7 cellular contexts compared by ENCODE assay signal in the genomic region with DNA sequence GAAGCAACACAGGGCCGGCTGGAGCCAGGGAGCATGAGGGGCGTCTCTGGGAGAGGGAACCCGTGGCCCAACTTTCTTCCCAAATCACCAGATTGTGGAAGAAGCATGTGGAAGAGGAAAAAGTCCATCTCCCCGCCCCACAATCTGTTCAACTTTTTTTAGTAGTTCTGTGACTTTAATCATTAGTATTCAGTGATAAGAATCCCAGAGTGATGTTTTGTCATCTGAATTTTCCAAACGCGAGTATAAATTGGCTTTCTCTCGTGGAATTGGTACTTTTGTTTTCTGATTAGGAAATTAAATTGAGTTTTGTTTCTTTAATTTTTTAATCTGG.
DNase-seq lines count a peak whose midpoint lies in the region; ATAC-seq and TF ChIP-seq lines count a peak whose summit lies in the region.

No MANE protein-coding gene starts in this region.

- no peak overlapping the region for H4K91ac ChIP-seq in IMR-90 (ENCODE audit: insufficient read depth, low read depth, low read length)
- no peak overlapping the region for H4K91ac ChIP-seq in neuronal stem cell (ENCODE audit: low read depth, low read length, poor library complexity)

- intact Hi-C loops in IMR-90 (cut with micrococcal nuclease) (loop anchor here (1.0 to 10.0 kb wide), 5 partner anchors 305 to 572 kb away; partner anchors contain the start of gene ORC4), body of pancreas (cut with DNase I) (no loop called here)

- in situ Hi-C loops in IMR-90 (cut with MboI; ENCODE audit: low sequenced_read_pairs), result loop anchor here (5.0 kb wide), 1 partner anchor 517 kb away; no protein-coding TSS in a partner anchor

- 0 out of 2 replicates have a peak overlapping the region, but pooled peaks have one; percentile 30 for H3K9ac ChIP-seq in IMR-90 (ENCODE audit: low read depth, low read length)
- no peak overlapping the region for H3K9ac ChIP-seq in neuronal stem cell (ENCODE audit: low read depth, low read length, poor library complexity)

- H3K36me3 ChIP-seq in IMR-90 (ENCODE audit: control insufficient read depth, insufficient read depth, low read length) (0 out of 2 replicates have a peak, but pooled peaks cover under 1% of the 10 kb centered on the region), body of pancreas (replicated peaks in 1 of 2; ENCODE audit: insufficient read depth in 1 of 2, low read depth in 2 of 2) (no peaks in the 10 kb centered on the region), neuronal stem cell (replicated peaks in 1 of 2; ENCODE audit: control insufficient read depth in 2 of 2, insufficient read depth in 2 of 2, low read length in 2 of 2) (peaks cover 0 to 7% of the 10 kb centered on the region in 2 donors)

- peak; percentile 1 for ATAC-seq in GM18511 (IDR thresholded peaks at IDR 0.05; ENCODE audit: unreplicated experiment)
- no peak for ATAC-seq in IMR-90 (ENCODE audit: low read depth)
- peak; percentile 6 for ATAC-seq in body of pancreas
- no peak for ATAC-seq in HG02973 (IDR thresholded peaks at IDR 0.05; ENCODE audit: unreplicated experiment)

- H3K9me3 ChIP-seq in IMR-90 (ENCODE audit: control insufficient read depth, insufficient read depth, low read length), result no peaks in the 10 kb centered on the region
- no peaks in the 10 kb centered on the region for H3K9me3 ChIP-seq in body of pancreas
- H3K9me3 ChIP-seq in neuronal stem cell (replicated peaks in 1 of 2; ENCODE audit: control insufficient read depth in 2 of 2, insufficient read depth in 1 of 2, low read depth in 1 of 2, low read length in 2 of 2), result no peaks in the 10 kb centered on the region

- no peak overlapping the region for H2BK12ac ChIP-seq in neuronal stem cell (ENCODE audit: low read length)

- dilution Hi-C loops in IMR-90 (cut with HindIII; ENCODE audit: low sequenced_read_pairs, unreplicated experiment), result no loop called here

- H2BK120ac ChIP-seq in IMR-90 (ENCODE audit: low read depth, low read length) (no peak overlapping the region; the same call in 1 of the 2 replicates), neuronal stem cell (ENCODE audit: low read depth, low read length) (no peak overlapping the region)

- H4K5ac ChIP-seq in IMR-90 (ENCODE audit: low read depth, low read length), result no peak overlapping the region

- no peak for TF ChIP-seq RAD21 in IMR-90 (IDR thresholded peaks at IDR 0.05; ENCODE audit: low read length)

- no peaks in the 10 kb centered on the region; the same call in 1 of the 2 replicates for H3K9me1 ChIP-seq in IMR-90 (ENCODE audit: insufficient read depth, low read length)

- BruUV-seq in IMR-90 (replicated peaks; lab: Mats Ljungman, UMichigan), result no TSS peak

- no peak overlapping the region for H3K56ac ChIP-seq in IMR-90 (ENCODE audit: extremely low read depth, insufficient read depth, low read length)

- no peak overlapping the region for H2BK5ac ChIP-seq in IMR-90 (ENCODE audit: low read depth, low read length, poor library complexity, severe bottlenecking)
- H2BK5ac ChIP-seq in neuronal stem cell (ENCODE audit: low read length), result no peak overlapping the region

- H3K23ac ChIP-seq in IMR-90 (ENCODE audit: low read depth, low read length) (no peak overlapping the region), neuronal stem cell (ENCODE audit: low read depth, low read length, poor library complexity) (no peak overlapping the region)

- H2AK9ac ChIP-seq in IMR-90 (replicated peaks; ENCODE audit: low read depth, low read length, poor library complexity), result peak overlapping the region; percentile 48

- POLR2A ChIA-PET in IMR-90 (lab: Charles Lee; ENCODE audit: unreplicated experiment), result no interaction called here

- H2BK15ac ChIP-seq in IMR-90 (ENCODE audit: low read depth, low read length) (no peak overlapping the region), neuronal stem cell (ENCODE audit: low read length) (no peak overlapping the region)

- H3K4me2 ChIP-seq in IMR-90 (ENCODE audit: low read depth, low read length) (peak overlapping the region; percentile 54; the same call in 1 of the 2 replicates), neuronal stem cell (ENCODE audit: insufficient read depth, low read length, poor library complexity, severe bottlenecking) (no peak overlapping the region)

- no peak for DNase-seq in IMR-90
- no peak for DNase-seq in body of pancreas
- no peak for DNase-seq in neuronal stem cell (ENCODE audit: low spot score)
- DNase-seq in stimulated activated CD4-positive, alpha-beta T cell treated with anti-CD3 and anti-CD28 coated beads, Interleukin-15, amount 100 ng/mL, for 24 hours, result no peak
- DNase-seq in amygdala (lab: John Stamatoyannopoulos, UW), result no peak

- H4K8ac ChIP-seq in IMR-90 (ENCODE audit: low read depth in 2 of 2, low read length in 2 of 2) (peak overlapping the region in 1 of 2 experiments; percentile 35; a peak in 1 of 4 replicates), neuronal stem cell (ENCODE audit: low read depth, low read length) (no peak overlapping the region)

- no peak for TF ChIP-seq CTCF in IMR-90 (conservative IDR thresholded peaks at IDR 0.05; ENCODE audit: low read depth, low read length)
- no peak for TF ChIP-seq CTCF in body of pancreas (IDR thresholded peaks at IDR 0.05)

- no peak overlapping the region for H2AK5ac ChIP-seq in IMR-90 (ENCODE audit: low read depth, low read length)
- H2AK5ac ChIP-seq in neuronal stem cell (ENCODE audit: low read depth, low read length), result no peak overlapping the region

- H2AFZ ChIP-seq in IMR-90 (replicated peaks; ENCODE audit: low read length, poor library complexity) (peak overlapping the region; percentile 86), neuronal stem cell (ENCODE audit: low read length) (peak overlapping the region; percentile 76)

- no peaks in the 10 kb centered on the region for H3K27me3 ChIP-seq in IMR-90 (ENCODE audit: control insufficient read depth, insufficient read depth, low read length)
- no peaks in the 10 kb centered on the region for H3K27me3 ChIP-seq in body of pancreas
- H3K27me3 ChIP-seq in neuronal stem cell (ENCODE audit: control insufficient read depth in 3 of 3, insufficient read depth in 3 of 3, low read depth in 1 of 3, low read length in 3 of 3), result no peaks in the 10 kb centered on the region

- H3K27ac ChIP-seq in IMR-90 (ENCODE audit: insufficient read depth, low read length) (no peak overlapping the region), body of pancreas (no peak overlapping the region), neuronal stem cell (replicated peaks; ENCODE audit: low read length) (no peak overlapping the region)

- H3K14ac ChIP-seq in IMR-90 (replicated peaks; ENCODE audit: low read depth, low read length) (no peak overlapping the region), neuronal stem cell (ENCODE audit: low read length) (no peak overlapping the region)

- H2BK20ac ChIP-seq in IMR-90 (ENCODE audit: low read depth, low read length), result no peak overlapping the region

- H3K4me3 ChIP-seq in IMR-90 (ENCODE audit: insufficient read depth, low read depth, low read length) (no peak overlapping the region), body of pancreas (peak overlapping the region in 1 of 2 donors; percentile 2), neuronal stem cell (ENCODE audit: low read length in 2 of 2) (no peak overlapping the region)

- no peaks in the 10 kb centered on the region for H4K20me1 ChIP-seq in IMR-90 (ENCODE audit: insufficient read depth, low read length)

- TF ChIP-seq POLR2A in IMR-90 (IDR thresholded peaks at IDR 0.05; ENCODE audit: low read depth, low read length), result no peak
- no peak for TF ChIP-seq POLR2A in body of pancreas (IDR thresholded peaks at IDR 0.05)

- 100% methylated on average over 1 of the region's 7 CpGs; no CpG with 5 or more reads in 1 of the 2 experiments for WGBS in IMR-90 (ENCODE audit: extremely low coverage in 2 of 2, insufficient read length in 1 of 2), 2 experiments
- WGBS in body of pancreas, 2 donors, result 6 to 7% methylated on average over 7 of the region's 7 CpGs
- no CpG with 5 or more reads among the region's 7 CpGs for WGBS in neuronal stem cell (ENCODE audit: extremely low coverage in 2 of 2, insufficient read length in 2 of 2, insufficient replicate concordance in 1 of 2), 2 donors

- H3K4ac ChIP-seq in IMR-90 (ENCODE audit: low read depth, low read length), result no peak overlapping the region
- no peak overlapping the region for H3K4ac ChIP-seq in neuronal stem cell (ENCODE audit: low read length)

- no peaks in the 10 kb centered on the region for H3K79me1 ChIP-seq in IMR-90 (ENCODE audit: low read depth in 1 of 2, low read length in 2 of 2)
- no peaks in the 10 kb centered on the region for H3K79me1 ChIP-seq in neuronal stem cell (ENCODE audit: low read depth, low read length)

- H3K4me1 ChIP-seq in IMR-90 (ENCODE audit: control insufficient read depth, insufficient read depth, low read length), result no peaks in the 10 kb centered on the region
- H3K4me1 ChIP-seq in body of pancreas, result peaks cover 10% of the 10 kb centered on the region
- peaks cover 0 to 4% of the 10 kb centered on the region in 2 donors for H3K4me1 ChIP-seq in neuronal stem cell (ENCODE audit: control insufficient read depth in 2 of 2, insufficient read depth in 1 of 2, low read depth in 1 of 2, low read length in 2 of 2)

- no peak overlapping the region for H3K18ac ChIP-seq in IMR-90 (ENCODE audit: low read depth, low read length)
- no peak overlapping the region for H3K18ac ChIP-seq in neuronal stem cell (ENCODE audit: low read length)

- CTCF ChIA-PET in IMR-90 (lab: Yijun Ruan, JAX), result interaction anchor here (0.7 to 3.2 kb wide), 13 partner anchors 9 to 534 kb away, joined by 3 to 17 read pairs (median 4); no protein-coding TSS in a partner anchor

TF ChIP-seq in IMR-90, 13 proteins besides CTCF, POLR2A, EP300 and RAD21:
- no peak for TF ChIP-seq CEBPB (IDR thresholded peaks at IDR 0.05; ENCODE audit: low read depth, low read length)
- no peak for TF ChIP-seq BHLHE40 (IDR thresholded peaks at IDR 0.05; ENCODE audit: low read depth, low read length)
- no peak for TF ChIP-seq MAFK (IDR thresholded peaks at IDR 0.05; ENCODE audit: low read depth, low read length)

Comparison
In these comparisons a context has a peak if more than half of its experiments do, and no peak if none do; other contexts are left out.
1. ATAC-seq: peak in GM18511 (single experiment) and body of pancreas (single experiment); none in IMR-90 (single experiment) and HG02973 (single experiment).